7 cellular contexts compared by ENCODE assay signal in the genomic region with DNA sequence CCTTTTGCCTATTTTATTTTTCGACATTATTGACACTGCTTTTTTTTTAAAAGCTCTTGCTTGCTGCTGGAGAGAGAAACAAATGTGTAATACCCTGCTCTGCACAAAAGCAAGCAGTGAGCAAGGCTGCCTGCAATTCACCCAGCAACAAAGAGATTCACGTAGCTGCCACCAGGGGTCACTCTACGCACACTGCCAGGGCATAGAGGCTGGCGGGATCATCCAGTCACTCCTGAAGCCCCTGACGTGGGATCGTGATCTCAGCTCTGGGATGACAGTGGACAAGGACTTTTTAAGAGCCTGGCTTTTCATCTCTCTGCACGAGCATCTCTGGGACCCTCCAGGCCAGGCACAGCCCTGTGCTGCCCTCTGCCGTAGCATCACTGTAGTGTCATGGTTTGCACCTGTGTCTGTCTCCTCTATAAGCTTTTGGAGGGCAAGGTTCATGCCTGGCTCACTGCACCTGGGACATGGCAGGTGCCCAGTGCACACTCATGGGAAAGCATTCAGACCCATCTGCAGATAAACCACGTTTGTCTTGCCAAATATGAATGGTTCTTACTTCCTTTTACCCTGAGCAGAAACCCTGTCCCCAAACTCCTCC. TPM values are rescaled to one million over a fixed set of nuclear protein-coding genes. Genes with fewer than 3 reads are reported as not detected.
DNase-seq lines count a peak whose midpoint lies in the region.

No MANE protein-coding gene starts in this region.

- no peaks in the 10 kb centered on the region for H3K9me3 Mint-ChIP-seq in T-helper 2 cell treated with Interferon-gamma antibody and Interleukin-4, amounts not matched to agents 5 μg/mL and 100 μg/mL, for 36 hours

- no peak overlapping the region for H3K4me3 Mint-ChIP-seq in T-helper 2 cell treated with Interferon-gamma antibody and Interleukin-4, amounts not matched to agents 5 μg/mL and 100 μg/mL, for 36 hours

- H3K27ac Mint-ChIP-seq in T-helper 2 cell treated with Interferon-gamma antibody and Interleukin-4, amounts not matched to agents 5 μg/mL and 100 μg/mL, for 36 hours: no peak overlapping the region

- no peaks in the 10 kb centered on the region for H3K36me3 Mint-ChIP-seq in T-helper 2 cell treated with Interferon-gamma antibody and Interleukin-4, amounts not matched to agents 5 μg/mL and 100 μg/mL, for 36 hours (ENCODE audit: low read depth)

- no peaks in the 10 kb centered on the region for H3K27me3 Mint-ChIP-seq in T-helper 2 cell treated with Interferon-gamma antibody and Interleukin-4, amounts not matched to agents 5 μg/mL and 100 μg/mL, for 36 hours (ENCODE audit: low read depth)

- in situ Hi-C loops in T47D (cut with HindIII; ENCODE audit: low pct_unique_long_range_greater_than_20kb, low sequenced_read_pairs): no loop called here

- DNase-seq in GM04503 (ENCODE audit: low read depth) (peak; percentile 12), H4 (ENCODE audit: low spot score) (peak; percentile 70), NAMALWA (ENCODE audit: low spot score) (peak; percentile 72), T47D (ENCODE audit: low read depth in 1 of 2, low spot score in 1 of 2) (peak; percentile 70 to 71), iris pigment epithelial cell (ENCODE audit: low read depth) (peak; percentile 62)
- peak; percentile 27 for DNase-seq in T-helper 2 cell treated with Interferon-gamma antibody and Interleukin-4, amounts not matched to agents 5 μg/mL and 100 μg/mL, for 36 hours (ENCODE audit: low spot score)
- DNase-seq in stimulated activated CD4-positive, alpha-beta T cell treated with anti-CD3 and anti-CD28 coated beads, Interleukin-15, amount 100 ng/mL, for 48 hours (ENCODE audit: low read depth in 2 of 2): peak; percentile 9 to 27

- H3K4me1 Mint-ChIP-seq in T-helper 2 cell treated with Interferon-gamma antibody and Interleukin-4, amounts not matched to agents 5 μg/mL and 100 μg/mL, for 36 hours (ENCODE audit: low read depth): no peaks in the 10 kb centered on the region

RNA-seq across cellular contexts. Expression of a gene that starts 19.8 kb away (rescaled TPM):
- total RNA-seq in H4 (2014; rRNA removed; shearing (Covaris generic)): 0.02 TPM in 2 replicates

Comparison
In these comparisons a context has a peak if more than half of its experiments do, and no peak if none do; other contexts are left out.
1. Peak in every context shown above with its lines: DNase-seq.
2. DNase-seq: peak in every context shown above with its lines; median percentile 72 in NAMALWA; 70 in T47D; 70 in H4; 62 in iris pigment epithelial cell; 27 in T-helper 2 cell treated with Interferon-gamma antibody and Interleukin-4, amounts not matched to agents 5 μg/mL and 100 μg/mL, for 36 hours; 18 in stimulated activated CD4-positive, alpha-beta T cell treated with anti-CD3 and anti-CD28 coated beads, Interleukin-15, amount 100 ng/mL, for 48 hours; 12 in GM04503.